In the genomic region with DNA sequence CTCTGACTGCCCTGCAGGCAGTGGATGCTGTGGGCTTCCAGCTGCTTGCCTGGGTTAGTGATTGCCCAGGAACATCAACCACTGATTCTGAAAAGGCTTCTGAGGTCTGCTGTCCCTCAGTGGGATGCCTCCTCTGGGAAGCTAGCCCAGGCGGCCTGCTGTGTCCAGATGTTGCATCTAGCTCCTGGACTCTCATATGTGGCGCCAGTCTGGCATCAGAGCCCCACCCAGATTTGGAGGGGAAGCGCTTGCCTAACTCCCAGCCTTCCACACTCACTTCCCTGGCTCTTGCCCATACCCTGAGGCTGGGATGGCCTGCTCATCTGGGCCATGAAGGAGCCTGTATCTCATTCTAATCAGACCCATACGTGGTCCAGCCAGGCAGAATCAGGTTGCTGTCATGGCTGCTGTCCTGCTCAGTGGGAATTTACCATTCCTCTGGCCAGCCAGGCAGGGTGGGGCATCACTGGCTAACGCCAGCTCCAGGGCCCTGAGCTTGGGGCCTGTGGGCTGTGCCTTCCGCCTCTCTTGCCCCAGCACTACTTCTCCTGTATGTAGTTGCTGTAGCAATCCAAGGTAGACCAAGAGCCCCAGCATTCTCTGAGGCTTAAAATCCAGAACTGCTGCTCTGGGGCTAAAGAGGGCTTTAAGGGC, we compare ENCODE assay signal across 11 cellular contexts. TPM values are rescaled to one million over a fixed set of nuclear protein-coding genes. Genes with fewer than 3 reads are reported as not detected.
A peak's percentile ranks its signal among the peaks of the same experiment; 100 is the strongest.
DNase-seq lines count a peak whose midpoint lies in the region; ATAC-seq lines count a peak whose summit lies in the region.
"Had no signal": no experiment of that assay in that cellular context is flagged by ENCODE, and none has a peak within 500 bp of the region (broad histone marks: within the 10 kb centered on the region; RNA-seq: fewer than 3 reads in every experiment).

No MANE protein-coding gene starts in this region.

- H3K9ac ChIP-seq in skeletal muscle satellite cell (ENCODE audit: low read depth, low read length): no peak overlapping the region

- peak overlapping the region; percentile 81 for H3K27ac Mint-ChIP-seq in T-helper 17 cell

- no peak for ATAC-seq in T-helper 17 cell
- no peak for ATAC-seq in HG03457 (IDR thresholded peaks at IDR 0.05; ENCODE audit: unreplicated experiment)
- no peak for ATAC-seq in GM18909 (IDR thresholded peaks at IDR 0.05; ENCODE audit: poor library complexity, unreplicated experiment)
- ATAC-seq: activated naive CD4-positive, alpha-beta T cell treated with anti-CD3 and anti-CD28 coated beads, Interleukin-2, amount 50 U/mL, for 72 hours had no signal

- H3K4me3 Mint-ChIP-seq in T-helper 17 cell: no peak overlapping the region

- peaks cover 60% of the 10 kb centered on the region for H3K4me1 Mint-ChIP-seq in T-helper 17 cell

- H3K36me3 ChIP-seq in skeletal muscle satellite cell (ENCODE audit: insufficient read depth, low read length): peaks cover 55% of the 10 kb centered on the region

- DNase-seq in EL (peak; percentile 56), T-helper 17 cell (no peak), fibroblast of the conjunctiva (ENCODE audit: low read depth) (peak; percentile 85), NK-92 (lab: John Stamatoyannopoulos, UW; ENCODE audit: unreplicated experiment) (no peak), HuH-7 (ENCODE audit: low spot score) (no peak)
- DNase-seq: activated CD4-positive, CD25-positive, alpha-beta regulatory T cell treated with anti-CD3 and anti-CD28 coated beads, Interleukin-2, amount 50 U/mL, for 72 hours; stimulated activated CD4-positive, alpha-beta T cell treated with anti-CD3 and anti-CD28 coated beads, Interleukin-2, amount 100 ng/mL, for 24 hours had no signal

- peaks cover 44% of the 10 kb centered on the region for H3K4me1 ChIP-seq in skeletal muscle satellite cell (ENCODE audit: control insufficient read depth, insufficient read depth, low read length)

- H3K27me3 Mint-ChIP-seq in T-helper 17 cell: no peaks in the 10 kb centered on the region

- H3K36me3 Mint-ChIP-seq in T-helper 17 cell (ENCODE audit: low read depth): peaks cover 28% of the 10 kb centered on the region

- peak overlapping the region; percentile 91 for H3K4me2 ChIP-seq in skeletal muscle satellite cell (ENCODE audit: low read length)

- H3K27me3 ChIP-seq in skeletal muscle satellite cell (ENCODE audit: control insufficient read depth, insufficient read depth, low read length): no peaks in the 10 kb centered on the region

- H3K4me3 ChIP-seq in skeletal muscle satellite cell (ENCODE audit: low read length): no peak overlapping the region

- H3K9me3 ChIP-seq in T-helper 17 cell (ENCODE audit: control insufficient read depth, low read length, poor library complexity, severe bottlenecking) (no peaks in the 10 kb centered on the region), skeletal muscle satellite cell (replicated peaks; ENCODE audit: low read length) (no peaks in the 10 kb centered on the region)

RNA-seq across cellular contexts. Expression of a gene that starts 4.1 kb away (rescaled TPM):
- total RNA-seq in T-helper 17 cell: 10 to 100 TPM; 15.4 to 20.3 TPM
- 23.6 and 35.0 TPM in 2 replicates for total RNA-seq in skeletal muscle satellite cell (2012; rRNA removed)

Comparison
In these comparisons a context has a peak if more than half of its experiments do, and no peak if none do; other contexts are left out.
1. DNase-seq: peak in EL (single experiment) and fibroblast of the conjunctiva (single experiment); none in T-helper 17 cell (0 of 3), NK-92 (single experiment) and HuH-7 (single experiment).